ENCODE assay signal across 11 cellular contexts in the genomic region with DNA sequence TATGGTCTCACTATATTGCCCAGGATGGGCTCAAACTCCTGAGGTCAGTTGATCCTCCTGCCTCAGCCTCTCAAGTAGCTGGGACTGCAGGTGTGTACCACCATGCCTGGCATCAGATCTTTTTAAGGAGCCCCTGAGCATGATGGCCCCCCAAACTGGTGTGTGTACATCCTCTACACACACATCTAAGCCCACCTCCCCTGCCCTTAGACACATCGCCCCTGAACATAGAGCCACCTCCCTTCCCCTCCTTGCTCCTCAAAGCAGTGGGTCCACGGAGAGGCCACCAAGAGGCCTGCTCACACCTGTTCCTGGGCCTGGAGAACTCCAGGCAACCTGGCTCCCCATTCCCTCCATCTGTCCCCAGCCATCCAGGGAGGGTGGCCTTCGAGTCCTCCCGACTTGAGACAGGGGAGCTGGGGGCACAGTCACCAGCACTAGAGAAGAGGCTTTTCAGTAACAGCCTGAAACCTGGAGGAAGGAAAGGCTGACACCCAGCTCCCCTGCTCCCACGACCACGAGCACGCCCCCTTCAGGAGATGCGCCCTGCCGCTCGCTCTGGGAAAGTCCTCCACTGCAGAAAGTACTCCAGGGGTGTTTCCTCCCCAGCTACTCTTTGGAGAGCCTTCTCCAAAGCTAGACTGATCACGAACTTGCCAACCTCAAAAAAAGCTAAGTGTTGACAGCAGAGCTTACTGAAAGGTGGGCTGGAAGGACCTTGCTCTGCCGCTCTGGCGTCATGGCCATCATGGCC. TPM values are rescaled to one million over a fixed set of nuclear protein-coding genes. Genes with fewer than 3 reads are reported as not detected.
DNase-seq lines count a peak whose midpoint lies in the region; ATAC-seq and TF ChIP-seq lines count a peak whose summit lies in the region.
"Had no signal": no experiment of that assay in that cellular context is flagged by ENCODE, and none has a peak within 500 bp of the region (broad histone marks: within the 10 kb centered on the region; RNA-seq: fewer than 3 reads in every experiment).

No MANE protein-coding gene starts in this region.

- H3K9me3 Mint-ChIP-seq in naive thymus-derived CD4-positive, alpha-beta T cell: peaks cover 0 to 21% (median 8%) of the 10 kb centered on the region in 11 donors

- WGBS in adipose tissue, 3 donors: 70 to 92% (median 79%) methylated on average over 13 of the region's 13 CpGs

- no peak overlapping the region for H3K4me3 ChIP-seq in naive thymus-derived CD4-positive, alpha-beta T cell (ENCODE audit: low read length)
- H3K4me3 ChIP-seq: mucosa of descending colon had no signal

- H3K27ac ChIP-seq in 22Rv1 (no peak overlapping the region), adipose tissue (ENCODE audit: low read depth, low read length) (peak overlapping the region; percentile 13)
- H3K27ac ChIP-seq in naive thymus-derived CD4-positive, alpha-beta T cell (ENCODE audit: low read depth, low read length): no peak overlapping the region

- POLR2A ChIA-PET in naive thymus-derived CD4-positive, alpha-beta T cell (lab: Charles Lee): interaction anchor here (0.7 to 2.8 kb wide), 4 partner anchors 35 to 61 kb away, joined by 3 to 11 read pairs (median 6); a partner anchor contains a TSS

- no peak for DNase-seq in naive thymus-derived CD4-positive, alpha-beta T cell
- DNase-seq in DMS53 treated with DMSO at 0.1 percent for 48 hours (lab: John Stamatoyannopoulos, UW; ENCODE audit: unreplicated experiment) (no peak), NCI-H1048 (lab: John Stamatoyannopoulos, UW) (no peak)

- intact Hi-C loops in naive thymus-derived CD4-positive, alpha-beta T cell (cut with micrococcal nuclease): loop anchor here in 1 of 2 donors (1.0 to 5.0 kb wide), 2 partner anchors 35 to 53 kb away; a partner anchor contains a TSS

- peaks cover 12 to 32% (median 22%) of the 10 kb centered on the region in 7 donors for H3K4me1 Mint-ChIP-seq in naive thymus-derived CD4-positive, alpha-beta T cell

- CTCF ChIA-PET in naive thymus-derived CD4-positive, alpha-beta T cell (lab: Charles Lee): interaction anchor here (0.6 to 1.7 kb wide), 10 partner anchors 9 to 297 kb away, joined by 3 to 8 read pairs (median 3); a partner anchor contains a TSS

- ATAC-seq in naive thymus-derived CD4-positive, alpha-beta T cell: peak; percentile 4
- ATAC-seq in GM21717 (IDR thresholded peaks at IDR 0.05; ENCODE audit: unreplicated experiment) (no peak), HG03159 (IDR thresholded peaks at IDR 0.05; ENCODE audit: unreplicated experiment) (no peak)
- ATAC-seq: Panc1 had no signal

- H3K4me1 ChIP-seq in naive thymus-derived CD4-positive, alpha-beta T cell (ENCODE audit: control insufficient read depth in 2 of 2, insufficient read depth in 2 of 2, low read length in 2 of 2): peaks cover 10 to 17% of the 10 kb centered on the region in 2 donors

- no peaks in the 10 kb centered on the region for H3K27me3 Mint-ChIP-seq in naive thymus-derived CD4-positive, alpha-beta T cell

- H3K4me3 Mint-ChIP-seq in naive thymus-derived CD4-positive, alpha-beta T cell: peak overlapping the region in 2 of 10 donors; percentile 16 to 62

- H3K9me3 ChIP-seq in naive thymus-derived CD4-positive, alpha-beta T cell (ENCODE audit: control insufficient read depth in 2 of 3, low read length in 3 of 3): no peaks in the 10 kb centered on the region
- H3K9me3 ChIP-seq: mucosa of descending colon had no signal

- peaks cover 0 to 11% (median 9%) of the 10 kb centered on the region in 5 donors for H3K36me3 Mint-ChIP-seq in naive thymus-derived CD4-positive, alpha-beta T cell

- TF ChIP-seq CTCF in 22Rv1 (IDR thresholded peaks at IDR 0.05) (peak; percentile 20; the same call in 1 of the 2 replicates), GM12873 (IDR thresholded peaks at IDR 0.05; ENCODE audit: insufficient read depth, low read depth, low read length, missing control alignments) (peak; percentile 24)

- peak overlapping the region in 7 of 9 donors; percentile 28 to 85 (median 69) for H3K27ac Mint-ChIP-seq in naive thymus-derived CD4-positive, alpha-beta T cell

- H3K27me3 ChIP-seq in naive thymus-derived CD4-positive, alpha-beta T cell (ENCODE audit: control insufficient read depth in 2 of 2, insufficient read depth in 2 of 2, low read length in 2 of 2): no peaks in the 10 kb centered on the region

- no peaks in the 10 kb centered on the region for H3K36me3 ChIP-seq in naive thymus-derived CD4-positive, alpha-beta T cell (ENCODE audit: control insufficient read depth in 2 of 3, insufficient read depth in 3 of 3, low read length in 3 of 3)

RNA-seq across cellular contexts. Expression of a gene that starts 12.6 kb away (rescaled TPM):
- 1 to 10 TPM in 1 of 3 donors, under 1 TPM in 2; 0.09 to 1.1 (median 0.45) TPM for polyA plus RNA-seq in adipose tissue
- total RNA-seq in naive thymus-derived CD4-positive, alpha-beta T cell: 1 to 10 TPM in 1 of 5 experiments, under 1 TPM in 2, not detected in 2; 0.29 to 2.8 (median 0.40) TPM
- 1 to 10 TPM; 5.5 to 6.0 TPM for polyA plus RNA-seq in naive thymus-derived CD4-positive, alpha-beta T cell
- total RNA-seq: mucosa of descending colon had no signal

RNA-seq across cellular contexts. Expression of a gene that starts 12.8 kb away (rescaled TPM):
- 10 to 100 TPM in 2 of 3 donors, 1 to 10 TPM in 1; 1.8 to 25.6 (median 11.1) TPM for polyA plus RNA-seq in adipose tissue
- total RNA-seq in naive thymus-derived CD4-positive, alpha-beta T cell: under 1 TPM in 4 of 5 experiments, not detected in 1; 0.03 to 0.15 (median 0.07) TPM
- not detected for polyA plus RNA-seq in naive thymus-derived CD4-positive, alpha-beta T cell
- total RNA-seq: glomerular endothelial cell had no signal

RNA-seq across cellular contexts. Expression of a gene that starts 34.9 kb away (rescaled TPM):
- 10 to 100 TPM; 13.0 to 87.0 (median 63.9) TPM for polyA plus RNA-seq in adipose tissue
- total RNA-seq in naive thymus-derived CD4-positive, alpha-beta T cell: 100 to 1,000 TPM in 2 of 5 experiments, 10 to 100 TPM in 3; 60.9 to 132 (median 92.3) TPM
- 100 to 1,000 TPM; 400 to 414 TPM for polyA plus RNA-seq in naive thymus-derived CD4-positive, alpha-beta T cell

RNA-seq across cellular contexts. Expression of a gene that starts 53.4 kb away (rescaled TPM):
- 1 to 10 TPM; 2.7 to 6.3 (median 5.2) TPM for polyA plus RNA-seq in adipose tissue
- 10 to 100 TPM; 11.8 to 44.9 (median 15.1) TPM for total RNA-seq in naive thymus-derived CD4-positive, alpha-beta T cell
- polyA plus RNA-seq in naive thymus-derived CD4-positive, alpha-beta T cell: 10 to 100 TPM; 34.5 to 42.2 TPM

Comparison
In these comparisons a context has a peak if more than half of its experiments do, and no peak if none do; other contexts are left out.
1. RNA of a gene that starts 34.9 kb away (polyA plus RNA-seq): 400 to 414 TPM in naive thymus-derived CD4-positive, alpha-beta T cell; 13.0 to 87.0 TPM in adipose tissue; every median in the first group is over 4 times any median in the second.